In genomic region chr6:166494101-166494441, GRCh38 we compare ENCODE assay signal across 18 cellular contexts.
DNase-seq lines count a peak whose midpoint lies in the region; ATAC-seq, FAIRE-seq and TF ChIP-seq lines count a peak whose summit lies in the region.
"Had no signal": no experiment of that assay in that cellular context is flagged by ENCODE, and none has a peak within 500 bp of the region (broad histone marks: within the 10 kb centered on the region; RNA-seq: fewer than 3 reads in every experiment).

No MANE protein-coding gene starts in this region.

- H2BK15ac ChIP-seq in neuronal stem cell (ENCODE audit: low read length), result no peak overlapping the region

- no peak for ATAC-seq in left lung
- ATAC-seq: CD8-positive, alpha-beta T cell had no signal

- no peak overlapping the region for H4K8ac ChIP-seq in neuronal stem cell (ENCODE audit: low read depth, low read length)

- FAIRE-seq in bronchial epithelial cell (lab: Jason Lieb, UNC), result peak; percentile 94
- FAIRE-seq: G401.6, GM12892, H54 had no signal

- no peak overlapping the region for H3K4me3 Mint-ChIP-seq in CD4-positive, alpha-beta memory T cell
- H3K4me3 Mint-ChIP-seq: CD8-positive, alpha-beta T cell; HFFc6 had no signal

- H3K27me3 Mint-ChIP-seq in CD4-positive, alpha-beta memory T cell, result no peaks in the 10 kb centered on the region

- CTCF ChIA-PET in RWPE1 (lab: Yijun Ruan, JAX), result interaction anchor here (0.6 kb wide), 1 partner anchor 388 kb away, joined by 4 read pairs; no protein-coding TSS in a partner anchor
- CTCF ChIA-PET in CD4-positive, alpha-beta memory T cell (lab: Charles Lee; ENCODE audit: partially characterized antibody), result interaction anchor here (1.5 kb wide), 1 partner anchor 59 kb away, joined by 3 read pairs; no protein-coding TSS in a partner anchor

- POLR2A ChIA-PET in RWPE1 (lab: Yijun Ruan, JAX; ENCODE audit: low non-redundant PET), result interaction anchor here (0.5 kb wide), 1 partner anchor 1938 kb away, joined by 3 read pairs; no protein-coding TSS in a partner anchor
- POLR2A ChIA-PET in CD4-positive, alpha-beta memory T cell (lab: Charles Lee; ENCODE audit: partially characterized antibody), result interaction anchor here (1.1 kb wide), 1 partner anchor 47 kb away, joined by 3 read pairs; no protein-coding TSS in a partner anchor

- TF ChIP-seq CTCF in RWPE1 (conservative IDR thresholded peaks at IDR 0.05; ENCODE audit: low read depth) (no peak), bronchial epithelial cell (IDR thresholded peaks at IDR 0.05; ENCODE audit: insufficient read depth, low read length, severe bottlenecking) (no peak), sigmoid colon (IDR thresholded peaks at IDR 0.05) (no peak), left lung (IDR thresholded peaks at IDR 0.05) (no peak), testis (IDR thresholded peaks at IDR 0.05) (no peak)

- no peak overlapping the region for H3K23ac ChIP-seq in neuronal stem cell (ENCODE audit: low read depth, low read length, poor library complexity)

- TF ChIP-seq POLR2A in sigmoid colon (IDR thresholded peaks at IDR 0.05) (no peak), testis (IDR thresholded peaks at IDR 0.05) (no peak)

- no peak overlapping the region for H3K4ac ChIP-seq in neuronal stem cell (ENCODE audit: low read length)

- H3K27me3 ChIP-seq in bronchial epithelial cell (ENCODE audit: control insufficient read depth, insufficient read depth, low read length) (no peaks in the 10 kb centered on the region), neuronal stem cell (ENCODE audit: control insufficient read depth in 3 of 3, insufficient read depth in 3 of 3, low read depth in 1 of 3, low read length in 3 of 3) (no peaks in the 10 kb centered on the region), sigmoid colon (no peaks in the 10 kb centered on the region), left lung (no peaks in the 10 kb centered on the region), testis (no peaks in the 10 kb centered on the region)
- H3K27me3 ChIP-seq in CD4-positive, alpha-beta memory T cell (ENCODE audit: insufficient read depth, low read length), result no peaks in the 10 kb centered on the region

- WGBS in neuronal stem cell (ENCODE audit: extremely low coverage in 2 of 2, insufficient read length in 2 of 2, insufficient replicate concordance in 1 of 2), 2 donors, result no CpG with 5 or more reads among the region's 9 CpGs
- WGBS in sigmoid colon, 2 donors, result 95 to 96% methylated on average over 9 of the region's 9 CpGs
- 92% methylated on average over 7 to 9 of the region's 9 CpGs for WGBS in testis, 2 donors

- H2BK5ac ChIP-seq in neuronal stem cell (ENCODE audit: low read length), result no peak overlapping the region

- H3K36me3 ChIP-seq in bronchial epithelial cell (ENCODE audit: control insufficient read depth, insufficient read depth, low read length) (peaks cover 1% of the 10 kb centered on the region), neuronal stem cell (replicated peaks in 1 of 2; ENCODE audit: control insufficient read depth in 2 of 2, insufficient read depth in 2 of 2, low read length in 2 of 2) (peaks cover 4 to 63% of the 10 kb centered on the region in 2 donors), sigmoid colon (peaks cover 0 to 60% (median 7%) of the 10 kb centered on the region in 4 donors), left lung (peaks cover 0 to 89% of the 10 kb centered on the region in 2 donors), testis (ENCODE audit: low read depth, missing control alignments) (no peaks in the 10 kb centered on the region)
- no peaks in the 10 kb centered on the region for H3K36me3 ChIP-seq in CD4-positive, alpha-beta memory T cell (ENCODE audit: insufficient read depth, low read length)
- H3K36me3 ChIP-seq: HAP-1 had no signal

- DNase-seq in RWPE1 (ENCODE audit: low spot score) (no peak), bronchial epithelial cell (ENCODE audit: low read depth) (no peak), neuronal stem cell (ENCODE audit: low spot score) (no peak), sigmoid colon (peak; percentile 36), left lung (no peak), testis (no peak)
- DNase-seq in CD4-positive, alpha-beta memory T cell, result no peak
- DNase-seq: C1 segment of cervical spinal cord; Caco-2; CD8-positive, alpha-beta T cell; DMS153; DND-41; GOT3; HFFc6 had no signal

- H3K9me3 Mint-ChIP-seq in CD4-positive, alpha-beta memory T cell, result peaks cover 0 to 4% (median 0%) of the 10 kb centered on the region in 8 donors
- H3K9me3 Mint-ChIP-seq: CD8-positive, alpha-beta T cell; HFFc6 had no signal

- H3K27ac Mint-ChIP-seq in CD4-positive, alpha-beta memory T cell, result peak overlapping the region in 1 of 7 donors; percentile 47
- H3K27ac Mint-ChIP-seq: CD8-positive, alpha-beta T cell; HFFc6 had no signal

- no peak overlapping the region for H2AFZ ChIP-seq in neuronal stem cell (ENCODE audit: low read length)

- no peak overlapping the region for H2AK5ac ChIP-seq in neuronal stem cell (ENCODE audit: low read depth, low read length)

- H3K9me3 ChIP-seq in neuronal stem cell (replicated peaks in 1 of 2; ENCODE audit: control insufficient read depth in 2 of 2, insufficient read depth in 1 of 2, low read depth in 1 of 2, low read length in 2 of 2), result no peaks in the 10 kb centered on the region
- H3K9me3 ChIP-seq in sigmoid colon, result no peaks in the 10 kb centered on the region
- H3K9me3 ChIP-seq in left lung, result no peaks in the 10 kb centered on the region
- no peaks in the 10 kb centered on the region for H3K9me3 ChIP-seq in testis
- H3K9me3 ChIP-seq in CD4-positive, alpha-beta memory T cell (ENCODE audit: control insufficient read depth in 1 of 2, low read length in 2 of 2), result no peaks in the 10 kb centered on the region
- H3K9me3 ChIP-seq: Caco-2, HAP-1 had no signal

- no peak for TF ChIP-seq EP300 in sigmoid colon (IDR thresholded peaks at IDR 0.05)

- H3K4me2 ChIP-seq in neuronal stem cell (ENCODE audit: insufficient read depth, low read length, poor library complexity, severe bottlenecking), result no peak overlapping the region

- no peaks in the 10 kb centered on the region for H3K79me1 ChIP-seq in neuronal stem cell (ENCODE audit: low read depth, low read length)

- H2BK120ac ChIP-seq in neuronal stem cell (ENCODE audit: low read depth, low read length), result no peak overlapping the region

- no peak overlapping the region for H3K9ac ChIP-seq in neuronal stem cell (ENCODE audit: low read depth, low read length, poor library complexity)

- H3K36me3 Mint-ChIP-seq in CD4-positive, alpha-beta memory T cell, result peaks cover 3 to 7% of the 10 kb centered on the region in 2 donors
- H3K36me3 Mint-ChIP-seq: CD8-positive, alpha-beta T cell had no signal

- 0 out of 2 replicates have a peak overlapping the region, but pooled peaks have one; percentile 4 for H3K27ac ChIP-seq in RWPE1
- H3K27ac ChIP-seq in neuronal stem cell (replicated peaks; ENCODE audit: low read length), result no peak overlapping the region
- no peak overlapping the region for H3K27ac ChIP-seq in sigmoid colon
- no peak overlapping the region for H3K27ac ChIP-seq in left lung
- H3K27ac ChIP-seq in testis, result no peak overlapping the region
- H3K27ac ChIP-seq in CD4-positive, alpha-beta memory T cell (ENCODE audit: low read depth, low read length), result no peak overlapping the region

- peak overlapping the region; percentile 0 for H3K18ac ChIP-seq in neuronal stem cell (ENCODE audit: low read length)

- H3K4me1 ChIP-seq in neuronal stem cell (ENCODE audit: control insufficient read depth in 2 of 2, insufficient read depth in 1 of 2, low read depth in 1 of 2, low read length in 2 of 2), result peaks cover 15 to 19% of the 10 kb centered on the region in 2 donors
- H3K4me1 ChIP-seq in sigmoid colon, result no peaks in the 10 kb centered on the region
- H3K4me1 ChIP-seq in left lung, result peaks cover 0 to 8% of the 10 kb centered on the region in 2 donors
- peaks cover 10% of the 10 kb centered on the region for H3K4me1 ChIP-seq in testis
- no peaks in the 10 kb centered on the region for H3K4me1 ChIP-seq in CD4-positive, alpha-beta memory T cell (ENCODE audit: insufficient read depth, low read length)
- H3K4me1 ChIP-seq: Caco-2 had no signal

- no peak overlapping the region for H4K91ac ChIP-seq in neuronal stem cell (ENCODE audit: low read depth, low read length, poor library complexity)

- H3K4me3 ChIP-seq in bronchial epithelial cell (ENCODE audit: low read depth, low read length), result no peak overlapping the region
- H3K4me3 ChIP-seq in neuronal stem cell (ENCODE audit: low read length in 2 of 2), result no peak overlapping the region
- no peak overlapping the region for H3K4me3 ChIP-seq in sigmoid colon
- no peak overlapping the region for H3K4me3 ChIP-seq in left lung
- H3K4me3 ChIP-seq in testis, result no peak overlapping the region
- H3K4me3 ChIP-seq in CD4-positive, alpha-beta memory T cell (ENCODE audit: low read length in 2 of 2), result no peak overlapping the region
- H3K4me3 ChIP-seq: HAP-1 had no signal

- no peak overlapping the region for H2BK12ac ChIP-seq in neuronal stem cell (ENCODE audit: low read length)

- intact Hi-C loops in sigmoid colon (cut with DNase I), result no loop called here
- intact Hi-C loops in left lung (cut with DNase I), result no loop called here
- intact Hi-C loops in testis (cut with DNase I; ENCODE audit: low total_unique reads), result no loop called here
- intact Hi-C loops in CD4-positive, alpha-beta memory T cell (cut with micrococcal nuclease), result no loop called here

- no peak overlapping the region for H3K14ac ChIP-seq in neuronal stem cell (ENCODE audit: low read length)

- peaks cover 5 to 19% (median 14%) of the 10 kb centered on the region in 4 donors for H3K4me1 Mint-ChIP-seq in CD4-positive, alpha-beta memory T cell
